ENCODE assay signal across 17 cellular contexts in genomic region chr17:29844339-29845048, GRCh38.
A peak's percentile ranks its signal among the peaks of the same experiment; 100 is the strongest.
DNase-seq lines count a peak whose midpoint lies in the region; ATAC-seq and TF ChIP-seq lines count a peak whose summit lies in the region.
"Had no signal": no experiment of that assay in that cellular context is flagged by ENCODE, and none has a peak within 500 bp of the region (broad histone marks: within the 10 kb centered on the region; RNA-seq: fewer than 3 reads in every experiment).

No MANE protein-coding gene starts in this region.

- intact Hi-C loops in lower lobe of right lung (cut with DNase I): no loop called here
- intact Hi-C loops in naive thymus-derived CD4-positive, alpha-beta T cell (cut with micrococcal nuclease): no loop called here

- no peaks in the 10 kb centered on the region for H3K27me3 Mint-ChIP-seq in chondrocyte (ENCODE audit: low read depth)
- peaks cover 5% of the 10 kb centered on the region for H3K27me3 Mint-ChIP-seq in nephron progenitor cell (ENCODE audit: low read depth, poor library complexity)
- no peaks in the 10 kb centered on the region for H3K27me3 Mint-ChIP-seq in progenitor cell of endocrine pancreas
- no peaks in the 10 kb centered on the region for H3K27me3 Mint-ChIP-seq in naive thymus-derived CD4-positive, alpha-beta T cell

- H3K9me3 ChIP-seq in lower lobe of right lung: no peaks in the 10 kb centered on the region
- no peaks in the 10 kb centered on the region for H3K9me3 ChIP-seq in naive thymus-derived CD4-positive, alpha-beta T cell (ENCODE audit: control insufficient read depth in 2 of 3, low read length in 3 of 3)
- H3K9me3 ChIP-seq: adrenal gland, upper lobe of left lung had no signal

- no peak overlapping the region for H3K4me3 Mint-ChIP-seq in chondrocyte (ENCODE audit: unreplicated experiment)
- H3K4me3 Mint-ChIP-seq in nephron progenitor cell: no peak overlapping the region
- H3K4me3 Mint-ChIP-seq in progenitor cell of endocrine pancreas (ENCODE audit: low read depth): no peak overlapping the region
- no peak overlapping the region for H3K4me3 Mint-ChIP-seq in naive thymus-derived CD4-positive, alpha-beta T cell

- H3K27ac Mint-ChIP-seq in chondrocyte (ENCODE audit: unreplicated experiment) (no peak overlapping the region), nephron progenitor cell (peak overlapping the region; percentile 50), progenitor cell of endocrine pancreas (no peak overlapping the region)
- no peak overlapping the region for H3K27ac Mint-ChIP-seq in naive thymus-derived CD4-positive, alpha-beta T cell

- no peaks in the 10 kb centered on the region for H3K9me3 Mint-ChIP-seq in chondrocyte (ENCODE audit: low read depth)
- H3K9me3 Mint-ChIP-seq in nephron progenitor cell: no peaks in the 10 kb centered on the region
- no peaks in the 10 kb centered on the region for H3K9me3 Mint-ChIP-seq in progenitor cell of endocrine pancreas (ENCODE audit: low read depth)
- H3K9me3 Mint-ChIP-seq in naive thymus-derived CD4-positive, alpha-beta T cell: no peaks in the 10 kb centered on the region

- H3K36me3 Mint-ChIP-seq in chondrocyte (ENCODE audit: low read depth) (no peaks in the 10 kb centered on the region), nephron progenitor cell (ENCODE audit: low read depth) (peaks cover 19% of the 10 kb centered on the region), progenitor cell of endocrine pancreas (ENCODE audit: insufficient read depth) (no peaks in the 10 kb centered on the region)
- H3K36me3 Mint-ChIP-seq in naive thymus-derived CD4-positive, alpha-beta T cell: peaks cover 2 to 28% (median 11%) of the 10 kb centered on the region in 5 donors

- TF ChIP-seq CTCF in chondrocyte (IDR thresholded peaks at IDR 0.05) (peak; percentile 46), nephron progenitor cell (IDR thresholded peaks at IDR 0.05) (no peak), progenitor cell of endocrine pancreas (IDR thresholded peaks at IDR 0.05; ENCODE audit: unreplicated experiment) (no peak), lower lobe of right lung (IDR thresholded peaks at IDR 0.05) (no peak)

- CTCF ChIA-PET in naive thymus-derived CD4-positive, alpha-beta T cell (lab: Charles Lee): interaction anchor here (1.1 to 1.6 kb wide), 2 partner anchors 16 to 87 kb away, joined by 3 to 4 read pairs; no protein-coding TSS in a partner anchor

- peaks cover 9% of the 10 kb centered on the region for H3K4me1 Mint-ChIP-seq in chondrocyte (ENCODE audit: low read depth)
- H3K4me1 Mint-ChIP-seq in nephron progenitor cell: peaks cover 30% of the 10 kb centered on the region
- H3K4me1 Mint-ChIP-seq in progenitor cell of endocrine pancreas (ENCODE audit: low read depth): peaks cover 30% of the 10 kb centered on the region
- peaks cover 0 to 9% (median 4%) of the 10 kb centered on the region in 7 donors for H3K4me1 Mint-ChIP-seq in naive thymus-derived CD4-positive, alpha-beta T cell

- H3K27ac ChIP-seq in lower lobe of right lung: no peak overlapping the region
- no peak overlapping the region for H3K27ac ChIP-seq in naive thymus-derived CD4-positive, alpha-beta T cell (ENCODE audit: low read depth, low read length)
- H3K27ac ChIP-seq: adrenal gland, upper lobe of left lung, VCaP had no signal

- DNase-seq in NCI-H2171 treated with DMSO at 0.1 percent for 48 hours (lab: John Stamatoyannopoulos, UW): peak; percentile 51
- no peak for DNase-seq in NCI-H2171 (lab: John Stamatoyannopoulos, UW)
- peak; percentile 13 for DNase-seq in NCI-H226
- no peak for DNase-seq in chondrocyte (ENCODE audit: low spot score)
- DNase-seq in nephron progenitor cell: no peak
- DNase-seq in progenitor cell of endocrine pancreas (ENCODE audit: low spot score, unreplicated experiment): no peak
- no peak for DNase-seq in lower lobe of right lung
- DNase-seq in naive thymus-derived CD4-positive, alpha-beta T cell: no peak
- DNase-seq: adrenal gland; Calu3; head of caudate nucleus; NCI-H524 treated with DMSO at 0.1 percent for 48 hours; SHP77 treated with DMSO at 0.1 percent for 48 hours; stimulated activated CD4-positive, alpha-beta T cell treated with anti-CD3 and anti-CD28 coated beads, Interleukin-1b, Interleukin-23, amount 100 ng/mL, for 48 hours; upper lobe of left lung had no signal

- no peaks in the 10 kb centered on the region for H3K4me1 ChIP-seq in lower lobe of right lung
- no peaks in the 10 kb centered on the region for H3K4me1 ChIP-seq in naive thymus-derived CD4-positive, alpha-beta T cell (ENCODE audit: control insufficient read depth in 2 of 2, insufficient read depth in 2 of 2, low read length in 2 of 2)
- H3K4me1 ChIP-seq: adrenal gland had no signal

- ATAC-seq in lower lobe of right lung: no peak
- no peak for ATAC-seq in naive thymus-derived CD4-positive, alpha-beta T cell

- H3K27me3 ChIP-seq in lower lobe of right lung (ENCODE audit: low read depth): no peaks in the 10 kb centered on the region
- H3K27me3 ChIP-seq in naive thymus-derived CD4-positive, alpha-beta T cell (ENCODE audit: control insufficient read depth in 2 of 2, insufficient read depth in 2 of 2, low read length in 2 of 2): no peaks in the 10 kb centered on the region
- H3K27me3 ChIP-seq: adrenal gland, upper lobe of left lung had no signal

- POLR2A ChIA-PET in naive thymus-derived CD4-positive, alpha-beta T cell (lab: Charles Lee): interaction anchor here (1.0 kb wide), 1 partner anchor 86 kb away, joined by 3 read pairs; the partner anchor contains the start of gene SSH2

- no peak overlapping the region for H3K4me3 ChIP-seq in lower lobe of right lung
- no peak overlapping the region for H3K4me3 ChIP-seq in naive thymus-derived CD4-positive, alpha-beta T cell (ENCODE audit: low read length)
- H3K4me3 ChIP-seq: adrenal gland, lung, upper lobe of left lung had no signal

- H3K36me3 ChIP-seq in lower lobe of right lung: no peaks in the 10 kb centered on the region
- peaks cover 0 to 5% (median 0%) of the 10 kb centered on the region in 3 experiments for H3K36me3 ChIP-seq in naive thymus-derived CD4-positive, alpha-beta T cell (ENCODE audit: control insufficient read depth in 2 of 3, insufficient read depth in 3 of 3, low read length in 3 of 3)
- H3K36me3 ChIP-seq: adrenal gland, upper lobe of left lung had no signal

Comparison
In these comparisons a context has a peak if more than half of its experiments do, and no peak if none do; other contexts are left out.
1. DNase-seq: peak in NCI-H2171 treated with DMSO at 0.1 percent for 48 hours (single experiment) and NCI-H226 (single experiment); none in NCI-H2171 (single experiment), chondrocyte (single experiment), nephron progenitor cell (single experiment), progenitor cell of endocrine pancreas (single experiment), lower lobe of right lung (single experiment) and naive thymus-derived CD4-positive, alpha-beta T cell (0 of 9).